18 cellular contexts compared by ENCODE assay signal in the genomic region with DNA sequence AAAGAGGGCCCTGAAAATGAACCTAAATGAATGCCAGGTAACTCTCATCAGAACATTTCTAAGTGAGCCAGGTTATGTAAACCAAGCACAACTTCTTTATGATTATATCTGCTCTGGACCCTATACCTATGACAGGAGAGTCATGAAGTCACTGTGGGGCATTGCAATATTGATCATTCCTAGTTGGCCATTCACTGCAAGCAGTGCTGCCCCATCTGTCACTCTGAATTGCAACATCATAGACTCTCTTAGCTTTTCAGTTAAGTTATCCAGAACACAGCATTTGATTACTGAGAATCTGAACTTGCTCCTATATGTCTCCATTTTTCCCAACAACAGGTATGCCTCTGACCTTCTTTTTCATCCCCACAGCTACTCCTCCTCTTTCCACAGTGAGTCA. TPM values are rescaled to one million over a fixed set of nuclear protein-coding genes. Genes with fewer than 3 reads are reported as not detected.
"Had no signal": no experiment of that assay in that cellular context is flagged by ENCODE, and none has a peak within 500 bp of the region (broad histone marks: within the 10 kb centered on the region; RNA-seq: fewer than 3 reads in every experiment).

No MANE protein-coding gene starts in this region.

- DNase-seq: activated naive CD4-positive, alpha-beta T cell treated with Interleukin-2 at 50 U/mL for 16 hours; dorsolateral prefrontal cortex; endodermal cell; hypothalamus; kidney; left ventricle myocardium inferior; mesenchymal stem cell; nucleus accumbens; posterior cingulate gyrus; retina; stimulated activated CD4-positive, alpha-beta T cell treated with anti-CD3 and anti-CD28 coated beads, Interleukin-2, amount 100 ng/mL, for 48 hours; SW 1271; transverse colon had no signal

- H3K4me3 ChIP-seq: dorsolateral prefrontal cortex, left ventricle myocardium inferior, transverse colon had no signal

- H3K4me1 Mint-ChIP-seq: activated T-helper 17 cell treated with anti-CD3 and anti-CD28 coated beads, Interleukin-2, amount 50 U/mL, for 72 hours; stimulated activated memory B cell treated with anti-CD40 and anti-IgM and Interleukin-4, amounts not matched to agents 10 μg/mL and 1 μg/mL and 100 μg/mL, for 72 hours had no signal

- H3K36me3 Mint-ChIP-seq: natural killer cell treated with Interleukin-12 subunit alpha and Interleukin-12 subunit beta and Interleukin-15 and Interleukin-18, amount 100 ng/mL, for 72 hours; stimulated activated memory B cell treated with anti-CD40 and anti-IgM and Interleukin-4, amounts not matched to agents 10 μg/mL and 1 μg/mL and 100 μg/mL, for 72 hours had no signal

- H3K9me3 ChIP-seq: left ventricle myocardium inferior, transverse colon had no signal

- H3K9me3 Mint-ChIP-seq: activated T-helper 17 cell treated with anti-CD3 and anti-CD28 coated beads, Interleukin-2, amount 50 U/mL, for 72 hours; endodermal cell; T-helper 2 cell treated with Interferon-gamma antibody and Interleukin-4, amounts not matched to agents 5 μg/mL and 100 μg/mL, for 36 hours had no signal

- H3K36me3 ChIP-seq: left ventricle myocardium inferior, transverse colon had no signal

- H3K27ac Mint-ChIP-seq: activated T-helper 17 cell treated with anti-CD3 and anti-CD28 coated beads, Interleukin-2, amount 50 U/mL, for 72 hours; endodermal cell; natural killer cell treated with Interleukin-12 subunit alpha and Interleukin-12 subunit beta and Interleukin-15 and Interleukin-18, amount 100 ng/mL, for 72 hours; stimulated activated memory B cell treated with anti-CD40 and anti-IgM and Interleukin-4, amounts not matched to agents 10 μg/mL and 1 μg/mL and 100 μg/mL, for 72 hours; T-helper 2 cell treated with Interferon-gamma antibody and Interleukin-4, amounts not matched to agents 5 μg/mL and 100 μg/mL, for 36 hours had no signal

- ATAC-seq: activated CD4-positive, CD25-positive, alpha-beta regulatory T cell treated with anti-CD3 and anti-CD28 coated beads, Interleukin-2, amount 50 U/mL, for 24 hours; activated T-helper 17 cell treated with anti-CD3 and anti-CD28 coated beads, Interleukin-2, amount 50 U/mL, for 72 hours; natural killer cell treated with Interleukin-12 subunit alpha and Interleukin-12 subunit beta and Interleukin-15 and Interleukin-18, amount 100 ng/mL, for 72 hours; stimulated activated memory B cell treated with anti-CD40 and anti-IgM and Interleukin-4, amounts not matched to agents 10 μg/mL and 1 μg/mL and 100 μg/mL, for 72 hours had no signal

- H3K4me3 Mint-ChIP-seq: activated T-helper 17 cell treated with anti-CD3 and anti-CD28 coated beads, Interleukin-2, amount 50 U/mL, for 72 hours; endodermal cell; natural killer cell treated with Interleukin-12 subunit alpha and Interleukin-12 subunit beta and Interleukin-15 and Interleukin-18, amount 100 ng/mL, for 72 hours; stimulated activated memory B cell treated with anti-CD40 and anti-IgM and Interleukin-4, amounts not matched to agents 10 μg/mL and 1 μg/mL and 100 μg/mL, for 72 hours; T-helper 2 cell treated with Interferon-gamma antibody and Interleukin-4, amounts not matched to agents 5 μg/mL and 100 μg/mL, for 36 hours had no signal

- H3K27me3 Mint-ChIP-seq: stimulated activated memory B cell treated with anti-CD40 and anti-IgM and Interleukin-4, amounts not matched to agents 10 μg/mL and 1 μg/mL and 100 μg/mL, for 72 hours had no signal

- H3K27ac ChIP-seq: left ventricle myocardium inferior had no signal

RNA-seq across cellular contexts. Expression of a gene that starts 3.3 kb away (rescaled TPM):
- total RNA-seq: activated T-helper 17 cell treated with anti-CD3 and anti-CD28 coated beads, Interleukin-2, amount 50 U/mL, for 72 hours; natural killer cell treated with Interleukin-12 subunit alpha and Interleukin-12 subunit beta and Interleukin-15 and Interleukin-18, amount 100 ng/mL, for 72 hours had no signal
